In the genomic region with DNA sequence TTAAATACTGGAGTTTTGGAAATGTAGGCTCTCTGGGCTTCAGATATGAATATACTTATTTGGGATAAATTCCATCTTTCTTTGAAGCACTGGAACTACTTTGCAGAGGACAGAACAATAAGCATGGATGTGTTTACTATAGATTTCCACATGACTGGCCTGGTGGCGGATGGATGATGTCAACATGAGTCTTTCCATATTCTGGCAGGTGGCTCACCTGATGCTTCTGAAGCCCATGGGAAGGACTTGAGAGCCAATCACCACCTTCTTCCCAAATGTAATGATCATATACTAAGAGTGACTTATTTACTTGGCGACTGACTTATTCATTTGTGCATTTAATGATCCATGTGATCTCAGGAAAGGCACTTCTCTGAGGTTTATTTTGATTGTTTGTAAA, we compare ENCODE assay signal across 23 cellular contexts.
DNase-seq lines count a peak whose midpoint lies in the region; ATAC-seq and TF ChIP-seq lines count a peak whose summit lies in the region.
"Had no signal": no experiment of that assay in that cellular context is flagged by ENCODE, and none has a peak within 500 bp of the region (broad histone marks: within the 10 kb centered on the region; RNA-seq: fewer than 3 reads in every experiment).

No MANE protein-coding gene starts in this region.

- TF ChIP-seq EP300 in SK-N-SH (IDR thresholded peaks at IDR 0.05; ENCODE audit: borderline replicate concordance in 1 of 2, low read depth in 1 of 2, low read length in 1 of 2), result no peak

- H2AFZ ChIP-seq in SK-N-SH (ENCODE audit: low read depth), result no peak overlapping the region
- H2AFZ ChIP-seq: GM23338 had no signal

- no peaks in the 10 kb centered on the region for H3K4me1 Mint-ChIP-seq in activated CD8-positive, alpha-beta T cell treated with anti-CD3 and anti-CD28 coated beads for 36 hours (ENCODE audit: low read depth)
- no peaks in the 10 kb centered on the region for H3K4me1 Mint-ChIP-seq in activated naive CD4-positive, alpha-beta T cell treated with anti-CD3 and anti-CD28 coated beads for 36 hours (ENCODE audit: low read depth)
- H3K4me1 Mint-ChIP-seq: GM23338 had no signal

- H3K4me1 ChIP-seq in foreskin keratinocyte (no peaks in the 10 kb centered on the region), SK-N-SH (ENCODE audit: control insufficient read depth in 1 of 2, insufficient read depth in 2 of 2, low read depth in 1 of 2, low read length in 1 of 2) (peaks cover 0 to 5% of the 10 kb centered on the region in 2 experiments; a peak in 1 of 4 replicates)
- H3K4me1 ChIP-seq: HAP-1, SJSA1 had no signal

- peaks cover 5% of the 10 kb centered on the region for H3K9me3 ChIP-seq in SK-N-SH
- H3K9me3 ChIP-seq: BLaER1, HAP-1, SJSA1 had no signal

- no peak overlapping the region for H3K27ac Mint-ChIP-seq in activated CD8-positive, alpha-beta T cell treated with anti-CD3 and anti-CD28 coated beads for 36 hours
- no peak overlapping the region for H3K27ac Mint-ChIP-seq in activated naive CD4-positive, alpha-beta T cell treated with anti-CD3 and anti-CD28 coated beads for 36 hours
- H3K27ac Mint-ChIP-seq: GM23338, T-cell had no signal

- no peaks in the 10 kb centered on the region for H3K36me3 Mint-ChIP-seq in activated CD8-positive, alpha-beta T cell treated with anti-CD3 and anti-CD28 coated beads for 36 hours (ENCODE audit: low read depth)
- H3K36me3 Mint-ChIP-seq in activated naive CD4-positive, alpha-beta T cell treated with anti-CD3 and anti-CD28 coated beads for 36 hours (ENCODE audit: low read depth), result no peaks in the 10 kb centered on the region
- H3K36me3 Mint-ChIP-seq: T-cell had no signal

- H3K27ac ChIP-seq in foreskin keratinocyte (no peak overlapping the region), SK-N-SH (ENCODE audit: low read depth in 2 of 2, low read length in 1 of 2) (no peak overlapping the region)
- H3K27ac ChIP-seq: BLaER1, SJSA1 had no signal

- CTCF ChIA-PET in SK-N-SH (lab: Yijun Ruan, JAX), result no interaction called here
- CTCF ChIA-PET in activated CD8-positive, alpha-beta T cell treated with anti-CD3 and anti-CD28 coated beads for 36 hours (lab: Charles Lee), result no interaction called here
- CTCF ChIA-PET in activated naive CD4-positive, alpha-beta T cell treated with anti-CD3 and anti-CD28 coated beads for 36 hours (lab: Charles Lee), result no interaction called here

- H3K27me3 ChIP-seq in foreskin keratinocyte, result no peaks in the 10 kb centered on the region
- H3K27me3 ChIP-seq in SK-N-SH (ENCODE audit: insufficient read depth), result no peaks in the 10 kb centered on the region
- H3K27me3 ChIP-seq: BLaER1, SJSA1 had no signal

- H3K79me2 ChIP-seq in SK-N-SH (ENCODE audit: insufficient read depth), result no peaks in the 10 kb centered on the region

- no peak overlapping the region for H3K4me3 ChIP-seq in SK-N-SH (ENCODE audit: low read depth in 2 of 2, low read length in 1 of 2)
- H3K4me3 ChIP-seq: BLaER1, GM23338, HAP-1, K562, SJSA1 had no signal

- H3K4me3 Mint-ChIP-seq in activated CD8-positive, alpha-beta T cell treated with anti-CD3 and anti-CD28 coated beads for 36 hours, result no peak overlapping the region
- no peak overlapping the region for H3K4me3 Mint-ChIP-seq in activated naive CD4-positive, alpha-beta T cell treated with anti-CD3 and anti-CD28 coated beads for 36 hours
- H3K4me3 Mint-ChIP-seq: GM23338, T-cell had no signal

- peaks cover 0 to 9% of the 10 kb centered on the region in 2 experiments for H3K36me3 ChIP-seq in SK-N-SH (replicated peaks in 1 of 2; ENCODE audit: control insufficient read depth in 1 of 2, insufficient read depth in 2 of 2, low read length in 1 of 2)
- H3K36me3 ChIP-seq: BLaER1, HAP-1, SJSA1 had no signal

- no peaks in the 10 kb centered on the region for H4K20me1 ChIP-seq in SK-N-SH (ENCODE audit: insufficient read depth)
- H4K20me1 ChIP-seq: BLaER1 had no signal

- H3K9me3 Mint-ChIP-seq in activated CD8-positive, alpha-beta T cell treated with anti-CD3 and anti-CD28 coated beads for 36 hours, result no peaks in the 10 kb centered on the region
- no peaks in the 10 kb centered on the region for H3K9me3 Mint-ChIP-seq in activated naive CD4-positive, alpha-beta T cell treated with anti-CD3 and anti-CD28 coated beads for 36 hours
- H3K9me3 Mint-ChIP-seq: CD4-positive, CD25-positive, alpha-beta regulatory T cell; GM23338; T-cell had no signal

- no peak for TF ChIP-seq RAD21 in SK-N-SH (IDR thresholded peaks at IDR 0.05; ENCODE audit: low read length)

- no peaks in the 10 kb centered on the region for H3K27me3 Mint-ChIP-seq in activated CD8-positive, alpha-beta T cell treated with anti-CD3 and anti-CD28 coated beads for 36 hours
- no peaks in the 10 kb centered on the region for H3K27me3 Mint-ChIP-seq in activated naive CD4-positive, alpha-beta T cell treated with anti-CD3 and anti-CD28 coated beads for 36 hours (ENCODE audit: low read depth)

- H3K9ac ChIP-seq in SK-N-SH, result no peak overlapping the region
- H3K9ac ChIP-seq: BLaER1 had no signal

- 89% methylated on average over 2 of the region's 2 CpGs for WGBS in SK-N-SH (ENCODE audit: low lambda C conversion rate)

- no peak for TF ChIP-seq CTCF in foreskin keratinocyte (conservative IDR thresholded peaks at IDR 0.05)
- TF ChIP-seq CTCF in SK-N-SH (IDR thresholded peaks at IDR 0.05), result no peak
- TF ChIP-seq CTCF in activated CD8-positive, alpha-beta T cell treated with anti-CD3 and anti-CD28 coated beads for 36 hours (IDR thresholded peaks at IDR 0.05), result no peak

- DNase-seq in NCI-H2029 (lab: John Stamatoyannopoulos, UW), result peak; percentile 45
- no peak for DNase-seq in NCI-H2029 treated with DMSO at 0.1 percent for 48 hours (lab: John Stamatoyannopoulos, UW)
- peak; percentile 49 for DNase-seq in DMS53 treated with DMSO at 0.1 percent for 48 hours (lab: John Stamatoyannopoulos, UW; ENCODE audit: unreplicated experiment)
- peak; percentile 24 for DNase-seq in NCI-H510A (lab: John Stamatoyannopoulos, UW)
- DNase-seq in foreskin keratinocyte, result no peak
- DNase-seq in SK-N-SH, result no peak
- no peak for DNase-seq in activated CD8-positive, alpha-beta T cell treated with anti-CD3 and anti-CD28 coated beads for 36 hours
- no peak for DNase-seq in activated naive CD4-positive, alpha-beta T cell treated with anti-CD3 and anti-CD28 coated beads for 36 hours
- DNase-seq: CD4-positive, CD25-positive, alpha-beta regulatory T cell; Kasumi-1; NCI-H1092 treated with DMSO at 0.1 percent for 48 hours; NCI-H1436 treated with DMSO at 0.1 percent for 48 hours; NCI-H2081 treated with DMSO at 0.1 percent for 48 hours; NCI-H446 treated with DMSO at 0.1 percent for 48 hours; NCI-H774; Right ventricle myocardium superior; RPMI8226; T-cell had no signal

- H3K9me2 ChIP-seq in SK-N-SH, result no peaks in the 10 kb centered on the region

- peak; percentile 41 for ATAC-seq in foreskin keratinocyte
- no peak for ATAC-seq in activated CD8-positive, alpha-beta T cell treated with anti-CD3 and anti-CD28 coated beads for 36 hours
- ATAC-seq: GM23338, K562, T-cell had no signal

- POLR2A ChIA-PET in SK-N-SH (lab: Yijun Ruan, JAX), result no interaction called here
- POLR2A ChIA-PET in activated CD8-positive, alpha-beta T cell treated with anti-CD3 and anti-CD28 coated beads for 36 hours (lab: Charles Lee), result no interaction called here

- intact Hi-C loops in activated CD8-positive, alpha-beta T cell treated with anti-CD3 and anti-CD28 coated beads for 36 hours (cut with micrococcal nuclease), result no loop called here
- intact Hi-C loops in activated naive CD4-positive, alpha-beta T cell treated with anti-CD3 and anti-CD28 coated beads for 36 hours (cut with micrococcal nuclease), result no loop called here

- H3F3A ChIP-seq in SK-N-SH (replicated peaks; ENCODE audit: insufficient read depth), result no peaks in the 10 kb centered on the region

- no peak overlapping the region for H3K4me2 ChIP-seq in SK-N-SH
- H3K4me2 ChIP-seq: GM23338 had no signal

TF ChIP-seq in SK-N-SH, 30 proteins besides CTCF, POLR2A, EP300 and RAD21:
- TF ChIP-seq EZH2phosphoT487 (IDR thresholded peaks at IDR 0.05; ENCODE audit: borderline replicate concordance, low read depth) (no peak), JUND (IDR thresholded peaks at IDR 0.05) (no peak), RFX5 (IDR thresholded peaks at IDR 0.05; ENCODE audit: low read length) (no peak), MXI1 (IDR thresholded peaks at IDR 0.05; ENCODE audit: low read depth, low read length) (no peak), FOSL2 (IDR thresholded peaks at IDR 0.05; ENCODE audit: borderline replicate concordance, low read depth) (no peak), FOXM1 (IDR thresholded peaks at IDR 0.05; ENCODE audit: low read depth) (no peak), FOXJ3 (CRISPR knock-in tag; IDR thresholded peaks at IDR 0.05) (no peak), SIN3A (IDR thresholded peaks at IDR 0.05; ENCODE audit: borderline replicate concordance, low read depth, low read length) (no peak)
- TF ChIP-seq, protein P1, sequence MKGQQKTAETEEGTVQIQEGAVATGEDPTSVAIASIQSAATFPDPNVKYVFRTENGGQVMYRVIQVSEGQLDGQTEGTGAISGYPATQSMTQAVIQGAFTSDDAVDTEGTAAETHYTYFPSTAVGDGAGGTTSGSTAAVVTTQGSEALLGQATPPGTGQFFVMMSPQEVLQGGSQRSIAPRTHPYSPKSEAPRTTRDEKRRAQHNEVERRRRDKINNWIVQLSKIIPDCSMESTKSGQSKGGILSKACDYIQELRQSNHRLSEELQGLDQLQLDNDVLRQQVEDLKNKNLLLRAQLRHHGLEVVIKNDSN (IDR thresholded peaks at IDR 0.05; ENCODE audit: borderline replicate concordance, low read depth), result no peak
- TF ChIP-seq, protein P2, sequence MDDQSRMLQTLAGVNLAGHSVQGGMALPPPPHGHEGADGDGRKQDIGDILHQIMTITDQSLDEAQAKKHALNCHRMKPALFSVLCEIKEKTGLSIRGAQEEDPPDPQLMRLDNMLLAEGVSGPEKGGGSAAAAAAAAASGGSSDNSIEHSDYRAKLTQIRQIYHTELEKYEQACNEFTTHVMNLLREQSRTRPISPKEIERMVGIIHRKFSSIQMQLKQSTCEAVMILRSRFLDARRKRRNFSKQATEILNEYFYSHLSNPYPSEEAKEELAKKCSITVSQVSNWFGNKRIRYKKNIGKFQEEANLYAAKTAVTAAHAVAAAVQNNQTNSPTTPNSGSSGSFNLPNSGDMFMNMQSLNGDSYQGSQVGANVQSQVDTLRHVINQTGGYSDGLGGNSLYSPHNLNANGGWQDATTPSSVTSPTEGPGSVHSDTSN (IDR thresholded peaks at IDR 0.05), result no peak

Comparison
In these comparisons a context has a peak if more than half of its experiments do, and no peak if none do; other contexts are left out.
1. DNase-seq: peak in NCI-H2029 (single experiment), DMS53 treated with DMSO at 0.1 percent for 48 hours (single experiment) and NCI-H510A (single experiment); none in NCI-H2029 treated with DMSO at 0.1 percent for 48 hours (single experiment), foreskin keratinocyte (0 of 2), SK-N-SH (single experiment), activated CD8-positive, alpha-beta T cell treated with anti-CD3 and anti-CD28 coated beads for 36 hours (single experiment) and activated naive CD4-positive, alpha-beta T cell treated with anti-CD3 and anti-CD28 coated beads for 36 hours (single experiment).